8 cellular contexts compared by ENCODE assay signal in the genomic region with DNA sequence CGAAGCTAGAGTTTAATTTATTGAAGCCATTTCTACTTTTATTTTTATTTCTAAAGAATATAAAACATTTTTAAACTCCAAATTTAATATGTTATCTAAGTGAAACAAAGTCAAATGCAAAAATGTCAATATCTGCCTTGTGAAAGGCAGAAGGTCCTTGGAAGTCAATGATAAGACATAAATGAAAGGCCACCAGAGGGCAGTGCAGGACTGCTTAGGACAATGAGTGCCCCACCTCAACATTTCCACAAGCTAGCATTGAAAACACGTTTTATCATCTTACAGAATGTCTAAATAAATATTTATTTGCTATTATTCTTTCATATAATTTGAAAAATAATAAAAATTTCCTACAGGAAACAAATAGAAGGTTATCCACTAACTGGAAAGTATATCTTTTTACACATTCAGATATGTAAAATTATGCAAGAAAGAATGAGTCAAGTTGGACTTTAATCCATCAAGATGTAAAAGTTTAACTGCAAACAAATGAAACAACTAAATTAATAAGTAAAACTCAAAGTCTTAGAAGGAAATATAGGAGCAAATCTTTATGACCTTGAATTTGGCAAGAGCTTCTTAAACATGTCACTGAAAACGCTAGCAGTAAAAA.
A peak's percentile ranks its signal among the peaks of the same experiment; 100 is the strongest.
DNase-seq lines count a peak whose midpoint lies in the region; ATAC-seq and TF ChIP-seq lines count a peak whose summit lies in the region.

No MANE protein-coding gene starts in this region.

- H3K9me3 ChIP-seq in heart right ventricle, result no peaks in the 10 kb centered on the region
- H3K9me3 ChIP-seq in upper lobe of right lung, result no peaks in the 10 kb centered on the region

- H3K27ac ChIP-seq in heart right ventricle, result no peak overlapping the region
- no peak overlapping the region for H3K27ac ChIP-seq in upper lobe of right lung

- 56 to 57% methylated on average over 3 of the region's 3 CpGs for WGBS in heart right ventricle, 2 donors

- ATAC-seq in heart right ventricle (no peak), Right ventricle myocardium superior (ENCODE audit: poor library complexity) (no peak), HG03103 (IDR thresholded peaks at IDR 0.05; ENCODE audit: low read depth, unreplicated experiment) (peak; percentile 65), esophagus mucosa (peak; percentile 52), upper lobe of right lung (peak; percentile 69)

- H3K4me1 ChIP-seq in heart right ventricle (no peaks in the 10 kb centered on the region), upper lobe of right lung (no peaks in the 10 kb centered on the region)

- intact Hi-C loops in heart right ventricle (cut with DNase I) (loop anchor here in 3 of 10 donors (1.0 to 5.0 kb wide), 3 partner anchors 25 to 36 kb away; no protein-coding TSS in a partner anchor), Right ventricle myocardium superior (cut with DNase I) (loop anchor here (5.0 kb wide), 1 partner anchor 36 kb away; no protein-coding TSS in a partner anchor), upper lobe of right lung (cut with DNase I) (no loop called here)

- H3K27me3 ChIP-seq in heart right ventricle, result peaks cover 0 to 35% (median 7%) of the 10 kb centered on the region in 7 donors
- no peaks in the 10 kb centered on the region for H3K27me3 ChIP-seq in upper lobe of right lung

- DNase-seq in heart right ventricle, result peak in 1 of 2 donors; percentile 55
- no peak for DNase-seq in Right ventricle myocardium superior
- peak; percentile 72 for DNase-seq in NCI-H345 (lab: John Stamatoyannopoulos, UW)
- peak; percentile 22 to 33 for DNase-seq in activated CD4-positive, alpha-beta T cell treated with anti-CD3 and anti-CD28 coated beads, Interleukin-2, amount 50 U/mL, for 4 hours
- DNase-seq in upper lobe of right lung, result no peak

- peak overlapping the region in 1 of 3 experiments; percentile 9 for H3K4me3 Mint-ChIP-seq in nephron

- H3K27me3 Mint-ChIP-seq in nephron (ENCODE audit: low read depth), result peaks cover 4% of the 10 kb centered on the region

- peak overlapping the region in 1 of 3 experiments; percentile 48 for H3K27ac Mint-ChIP-seq in nephron

- H3K4me1 Mint-ChIP-seq in nephron, result no peaks in the 10 kb centered on the region

- H3K36me3 Mint-ChIP-seq in nephron (ENCODE audit: low read depth), result no peaks in the 10 kb centered on the region

- no peaks in the 10 kb centered on the region for H3K9me3 Mint-ChIP-seq in nephron

- H3K36me3 ChIP-seq in heart right ventricle (no peaks in the 10 kb centered on the region), upper lobe of right lung (no peaks in the 10 kb centered on the region)

- TF ChIP-seq CTCF in heart right ventricle (IDR thresholded peaks at IDR 0.05) (peak; percentile 58 to 88 (median 79)), nephron (IDR thresholded peaks at IDR 0.05; ENCODE audit: unreplicated experiment in 3 of 3) (peak; percentile 85 to 88 (median 86)), upper lobe of right lung (IDR thresholded peaks at IDR 0.05) (peak; percentile 86)

- no peak overlapping the region for H3K4me3 ChIP-seq in heart right ventricle
- no peak overlapping the region for H3K4me3 ChIP-seq in upper lobe of right lung

Comparison
In these comparisons a context has a peak if more than half of its experiments do, and no peak if none do; other contexts are left out.
1. ATAC-seq: peak in HG03103 (single experiment), esophagus mucosa (single experiment) and upper lobe of right lung (single experiment); none in heart right ventricle (0 of 8) and Right ventricle myocardium superior (single experiment).
2. DNase-seq: peak in NCI-H345 (single experiment) and activated CD4-positive, alpha-beta T cell treated with anti-CD3 and anti-CD28 coated beads, Interleukin-2, amount 50 U/mL, for 4 hours (2 of 2); none in Right ventricle myocardium superior (single experiment) and upper lobe of right lung (single experiment).
3. Peak in every context shown above with its lines, with median percentiles within 50 percentile points of each other: CTCF ChIP-seq.